In genomic region chr7:118151671-118152070, GRCh38 we compare ENCODE assay signal across 15 cellular contexts.
"Had no signal": no experiment of that assay in that cellular context is flagged by ENCODE, and none has a peak within 500 bp of the region (broad histone marks: within the 10 kb centered on the region; RNA-seq: fewer than 3 reads in every experiment).

No MANE protein-coding gene starts in this region.

- ATAC-seq: activated T-cell treated with anti-CD3 and anti-CD28 coated beads, Interleukin-2, amount 50 U/mL, for 4 hours; left ventricle myocardium superior; mucosa of descending colon; naive thymus-derived CD4-positive, alpha-beta T cell; stimulated activated memory B cell treated with anti-CD40 and anti-IgM and Interleukin-4, amounts not matched to agents 10 μg/mL and 1 μg/mL and 100 μg/mL, for 72 hours had no signal

- H3K27ac Mint-ChIP-seq: activated naive CD4-positive, alpha-beta T cell treated with anti-CD3 and anti-CD28 coated beads, Interleukin-2, amount 50 U/mL, for 24 hours; memory B cell; naive thymus-derived CD4-positive, alpha-beta T cell; stimulated activated memory B cell treated with anti-CD40 and anti-IgM and Interleukin-4, amounts not matched to agents 10 μg/mL and 1 μg/mL and 100 μg/mL, for 72 hours had no signal

- H3K36me3 Mint-ChIP-seq: activated naive CD4-positive, alpha-beta T cell treated with anti-CD3 and anti-CD28 coated beads, Interleukin-2, amount 50 U/mL, for 24 hours; memory B cell; naive thymus-derived CD4-positive, alpha-beta T cell; stimulated activated memory B cell treated with anti-CD40 and anti-IgM and Interleukin-4, amounts not matched to agents 10 μg/mL and 1 μg/mL and 100 μg/mL, for 72 hours had no signal

- H3K4me1 ChIP-seq: parathyroid adenoma, tibial artery, uterus had no signal

- H3K27ac ChIP-seq: parathyroid adenoma, tibial artery, uterus had no signal

- H3K4me3 ChIP-seq: mucosa of descending colon, tibial artery, uterus had no signal

- H3K4me3 Mint-ChIP-seq: activated naive CD4-positive, alpha-beta T cell treated with anti-CD3 and anti-CD28 coated beads, Interleukin-2, amount 50 U/mL, for 24 hours; activated T-cell treated with anti-CD3 and anti-CD28 coated beads, Interleukin-2, amount 50 U/mL, for 4 hours; memory B cell; naive thymus-derived CD4-positive, alpha-beta T cell; stimulated activated memory B cell treated with anti-CD40 and anti-IgM and Interleukin-4, amounts not matched to agents 10 μg/mL and 1 μg/mL and 100 μg/mL, for 72 hours had no signal

- DNase-seq: activated CD4-positive, alpha-beta T cell treated with anti-CD3 and anti-CD28 coated beads, Interleukin-2, amount 50 U/mL, for 4 hours; activated CD4-positive, CD25-positive, alpha-beta regulatory T cell treated with anti-CD3 and anti-CD28 coated beads, Interleukin-2, amount 50 U/mL, for 72 hours; activated effector memory CD4-positive, alpha-beta T cell treated with anti-CD3 and anti-CD28 coated beads, Interleukin-2, amount 50 U/mL, for 16 hours; activated T-cell treated with anti-CD3 and anti-CD28 coated beads, Interleukin-2, amount 50 U/mL, for 4 hours; caudate nucleus; kidney; left ventricle myocardium superior; mucosa of descending colon; naive thymus-derived CD4-positive, alpha-beta T cell; tibial artery; uterus had no signal

- H3K9me3 Mint-ChIP-seq: activated naive CD4-positive, alpha-beta T cell treated with anti-CD3 and anti-CD28 coated beads, Interleukin-2, amount 50 U/mL, for 24 hours; activated T-cell treated with anti-CD3 and anti-CD28 coated beads, Interleukin-2, amount 50 U/mL, for 4 hours; memory B cell; naive thymus-derived CD4-positive, alpha-beta T cell; stimulated activated memory B cell treated with anti-CD40 and anti-IgM and Interleukin-4, amounts not matched to agents 10 μg/mL and 1 μg/mL and 100 μg/mL, for 72 hours had no signal

- H3K27me3 ChIP-seq: tibial artery, uterus had no signal

- H3K79me2 ChIP-seq: parathyroid adenoma had no signal

- H2AFZ ChIP-seq: parathyroid adenoma had no signal

- H3K9me3 ChIP-seq: mucosa of descending colon, tibial artery, uterus had no signal

- H3K4me1 Mint-ChIP-seq: activated naive CD4-positive, alpha-beta T cell treated with anti-CD3 and anti-CD28 coated beads, Interleukin-2, amount 50 U/mL, for 24 hours; naive thymus-derived CD4-positive, alpha-beta T cell; stimulated activated memory B cell treated with anti-CD40 and anti-IgM and Interleukin-4, amounts not matched to agents 10 μg/mL and 1 μg/mL and 100 μg/mL, for 72 hours had no signal

- H3K36me3 ChIP-seq: tibial artery, uterus had no signal
